In the genomic region with DNA sequence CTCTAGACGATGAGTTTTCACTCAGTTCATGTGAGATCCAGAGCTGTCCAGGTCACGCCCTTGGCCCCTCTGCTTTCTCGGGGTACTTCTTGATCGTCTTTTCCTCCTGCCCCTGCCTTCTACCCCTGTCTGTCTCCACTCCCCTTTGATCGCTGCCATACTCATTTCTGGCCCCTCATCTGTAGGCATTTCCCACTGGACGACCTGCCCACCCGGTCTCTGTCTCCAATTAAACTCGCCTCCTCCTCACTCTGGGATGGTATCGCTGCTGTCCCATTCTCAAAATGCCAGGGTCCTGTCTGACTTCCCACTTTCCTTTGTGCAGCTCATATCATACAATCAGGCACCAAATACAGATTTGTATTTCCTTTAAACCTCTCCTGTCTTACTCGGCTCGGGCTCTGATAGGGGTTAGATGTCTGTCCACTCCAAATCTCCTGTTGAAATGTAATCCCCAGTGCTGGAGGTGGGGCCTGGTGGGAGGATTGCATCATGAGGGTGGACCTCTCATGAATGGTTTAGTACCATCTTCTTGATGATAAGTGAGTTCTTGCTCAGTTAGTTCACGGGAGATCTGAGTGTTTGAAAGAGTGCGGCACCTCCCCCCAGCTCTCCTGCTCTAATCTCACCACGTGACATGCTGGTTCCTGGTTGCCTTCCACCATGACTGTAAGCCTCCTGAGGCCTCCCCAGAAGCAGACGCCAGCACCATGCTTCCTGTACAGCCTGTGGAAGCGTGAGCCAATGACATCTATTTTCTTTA, we compare ENCODE assay signal across 33 cellular contexts. TPM values are rescaled to one million over a fixed set of nuclear protein-coding genes. Genes with fewer than 3 reads are reported as not detected.
A peak's percentile ranks its signal among the peaks of the same experiment; 100 is the strongest.
DNase-seq lines count a peak whose midpoint lies in the region; ATAC-seq and TF ChIP-seq lines count a peak whose summit lies in the region.
"Had no signal": no experiment of that assay in that cellular context is flagged by ENCODE, and none has a peak within 500 bp of the region (broad histone marks: within the 10 kb centered on the region; RNA-seq: fewer than 3 reads in every experiment).

No MANE protein-coding gene starts in this region.

- intact Hi-C loops in Caco-2 (cut with micrococcal nuclease; ENCODE audit: unreplicated experiment): no loop called here

- no peak overlapping the region for H3K27ac ChIP-seq in HEK293 (ENCODE audit: extremely low read depth, low read depth, low read length)
- H3K27ac ChIP-seq in WERI-Rb-1: no peak overlapping the region
- H3K27ac ChIP-seq: brain microvascular endothelial cell, C4-2B, esophagus muscularis mucosa, foreskin keratinocyte, heart left ventricle, left lung, prostate gland had no signal

- POLR2A ChIA-PET in Caco-2 (lab: Charles Lee): no interaction called here
- POLR2A ChIA-PET in HEK293 (lab: Yijun Ruan, JAX): interaction anchor here (0.6 kb wide), 1 partner anchor 8 kb away, joined by 3 read pairs; no protein-coding TSS in a partner anchor

- no peak for ATAC-seq in HG03025 (IDR thresholded peaks at IDR 0.05; ENCODE audit: low FRiP score, unreplicated experiment)
- ATAC-seq: foreskin keratinocyte, heart left ventricle, left lung had no signal

- no peaks in the 10 kb centered on the region for H3K36me3 ChIP-seq in Caco-2 (ENCODE audit: control insufficient read depth, insufficient read depth, low read length)
- no peaks in the 10 kb centered on the region for H3K36me3 ChIP-seq in HEK293 (ENCODE audit: control insufficient read depth in 2 of 2, insufficient read depth in 1 of 2, low read length in 2 of 2)
- H3K36me3 ChIP-seq in WERI-Rb-1: no peaks in the 10 kb centered on the region
- H3K36me3 ChIP-seq: brain microvascular endothelial cell, esophagus muscularis mucosa, heart left ventricle, left lung, prostate gland had no signal

- CTCF ChIA-PET in Caco-2 (lab: Charles Lee) (no interaction called here), HEK293 (lab: Yijun Ruan, JAX) (interaction anchor here (0.9 to 2.0 kb wide), 3 partner anchors 48 to 102 kb away, joined by 3 to 5 read pairs (median 3); no protein-coding TSS in a partner anchor)

- BruUV-seq in Caco-2 (replicated peaks; lab: Mats Ljungman, UMichigan): no TSS peak

- H3K4me3 ChIP-seq in Caco-2 (ENCODE audit: low read depth, low read length) (no peak overlapping the region), HEK293 (ENCODE audit: low read depth, low read length) (no peak overlapping the region), WERI-Rb-1 (ENCODE audit: low read depth, low read length) (no peak overlapping the region)
- H3K4me3 ChIP-seq: esophagus muscularis mucosa, heart left ventricle, left lung, MG63, prostate gland had no signal

- DNase-seq in Caco-2: no peak
- peak; percentile 21 for DNase-seq in WERI-Rb-1
- no peak for DNase-seq in nephron progenitor cell
- DNase-seq in NCI-H345 treated with DMSO at 0.1 percent for 48 hours (lab: John Stamatoyannopoulos, UW; ENCODE audit: unreplicated experiment): no peak
- DNase-seq in AG08395 (ENCODE audit: low spot score): no peak
- DNase-seq: activated B cell treated with CpG ODN at 0.5 μM for 24 hours; activated CD4-positive, alpha-beta T cell treated with anti-CD3 and anti-CD28 coated beads, Interleukin-2, amount 50 U/mL, for 48 hours; activated naive CD4-positive, alpha-beta T cell treated with anti-CD3 and anti-CD28 coated beads, Interleukin-2, amount 50 U/mL, for 16 hours; amygdala; brain microvascular endothelial cell; cerebellar nuclear complex; dermis blood vessel endothelial cell; DMS79; foreskin keratinocyte; GDM1; heart left ventricle; islet precursor cell; KG1; left lung; MG63; NCI-H1417; NCI-H2029; NCI-H526 treated with DMSO at 0.1 percent for 48 hours; SHP77 treated with DMSO at 0.1 percent for 48 hours; stimulated activated CD4-positive, alpha-beta T cell treated with anti-CD3 and anti-CD28 coated beads, Interleukin-4, amount 100 ng/mL, for 24 hours had no signal

- no peak for TF ChIP-seq CTCF in Caco-2 (IDR thresholded peaks at IDR 0.05; ENCODE audit: insufficient read depth in 1 of 2, low read depth in 1 of 2, low read length in 1 of 2, severe bottlenecking in 1 of 2, unreplicated experiment in 1 of 2)
- no peak for TF ChIP-seq CTCF in HEK293 (tag by site-specific recombination; IDR thresholded peaks at IDR 0.05)
- TF ChIP-seq CTCF in WERI-Rb-1 (IDR thresholded peaks at IDR 0.05; ENCODE audit: low read depth, low read length): no peak
- TF ChIP-seq CTCF in nephron progenitor cell (IDR thresholded peaks at IDR 0.05): no peak

- no peaks in the 10 kb centered on the region for H3K27me3 Mint-ChIP-seq in Caco-2 (ENCODE audit: insufficient read depth, unreplicated experiment)
- H3K27me3 Mint-ChIP-seq in nephron progenitor cell (ENCODE audit: low read depth, poor library complexity): peaks cover 45% of the 10 kb centered on the region

- no peak overlapping the region for H3K4me3 Mint-ChIP-seq in Caco-2 (ENCODE audit: unreplicated experiment)
- no peak overlapping the region for H3K4me3 Mint-ChIP-seq in nephron progenitor cell
- H3K4me3 Mint-ChIP-seq: activated B cell treated with CpG ODN at 0.5 μM for 24 hours; memory B cell; T-helper 2 cell treated with Interferon-gamma antibody and Interleukin-4, amounts not matched to agents 5 μg/mL and 100 μg/mL, for 36 hours; type B pancreatic cell had no signal

- H3K9me3 ChIP-seq in Caco-2 (no peaks in the 10 kb centered on the region), HEK293 (ENCODE audit: control insufficient read depth, insufficient read depth, low read depth, low read length) (no peaks in the 10 kb centered on the region), WERI-Rb-1 (ENCODE audit: severe bottlenecking) (no peaks in the 10 kb centered on the region)
- H3K9me3 ChIP-seq: esophagus muscularis mucosa, heart left ventricle, left lung, MG63, prostate gland had no signal

- H3K4me1 ChIP-seq in Caco-2: peaks cover 25% of the 10 kb centered on the region
- no peaks in the 10 kb centered on the region for H3K4me1 ChIP-seq in HEK293 (ENCODE audit: control insufficient read depth, insufficient read depth, low read length)
- H3K4me1 ChIP-seq: prostate gland had no signal

- H3K4me1 Mint-ChIP-seq in Caco-2 (ENCODE audit: low read depth, unreplicated experiment) (peaks cover 17% of the 10 kb centered on the region), nephron progenitor cell (peaks cover 42% of the 10 kb centered on the region)

- H3K27me3 ChIP-seq in Caco-2 (replicated peaks; ENCODE audit: control insufficient read depth, insufficient read depth, low read length) (no peaks in the 10 kb centered on the region), WERI-Rb-1 (ENCODE audit: insufficient read depth, low read depth, severe bottlenecking) (no peaks in the 10 kb centered on the region)
- H3K27me3 ChIP-seq: brain microvascular endothelial cell, foreskin keratinocyte, heart left ventricle, MG63 had no signal

- H3K27ac Mint-ChIP-seq in Caco-2 (ENCODE audit: unreplicated experiment) (peak overlapping the region; percentile 35), nephron progenitor cell (peak overlapping the region; percentile 5)
- H3K27ac Mint-ChIP-seq: activated B cell treated with CpG ODN at 0.5 μM for 24 hours, memory B cell had no signal

- H3K36me3 Mint-ChIP-seq in Caco-2 (ENCODE audit: insufficient read depth, unreplicated experiment) (peaks cover 7% of the 10 kb centered on the region), nephron progenitor cell (ENCODE audit: low read depth) (no peaks in the 10 kb centered on the region)
- H3K36me3 Mint-ChIP-seq: memory B cell, type B pancreatic cell had no signal

- H3K9me3 Mint-ChIP-seq in Caco-2 (ENCODE audit: unreplicated experiment) (no peaks in the 10 kb centered on the region), nephron progenitor cell (no peaks in the 10 kb centered on the region)
- H3K9me3 Mint-ChIP-seq: activated B cell treated with CpG ODN at 0.5 μM for 24 hours; memory B cell; T-helper 2 cell treated with Interferon-gamma antibody and Interleukin-4, amounts not matched to agents 5 μg/mL and 100 μg/mL, for 36 hours; type B pancreatic cell had no signal

TF ChIP-seq in HEK293, 187 proteins besides CTCF, POLR2A, EP300 and RAD21:
- peak; percentile 35; the same call in 1 of the 2 replicates for TF ChIP-seq EGR2 (tag by site-specific recombination; IDR thresholded peaks at IDR 0.05; ENCODE audit: low read depth)
- TF ChIP-seq, protein P1, sequence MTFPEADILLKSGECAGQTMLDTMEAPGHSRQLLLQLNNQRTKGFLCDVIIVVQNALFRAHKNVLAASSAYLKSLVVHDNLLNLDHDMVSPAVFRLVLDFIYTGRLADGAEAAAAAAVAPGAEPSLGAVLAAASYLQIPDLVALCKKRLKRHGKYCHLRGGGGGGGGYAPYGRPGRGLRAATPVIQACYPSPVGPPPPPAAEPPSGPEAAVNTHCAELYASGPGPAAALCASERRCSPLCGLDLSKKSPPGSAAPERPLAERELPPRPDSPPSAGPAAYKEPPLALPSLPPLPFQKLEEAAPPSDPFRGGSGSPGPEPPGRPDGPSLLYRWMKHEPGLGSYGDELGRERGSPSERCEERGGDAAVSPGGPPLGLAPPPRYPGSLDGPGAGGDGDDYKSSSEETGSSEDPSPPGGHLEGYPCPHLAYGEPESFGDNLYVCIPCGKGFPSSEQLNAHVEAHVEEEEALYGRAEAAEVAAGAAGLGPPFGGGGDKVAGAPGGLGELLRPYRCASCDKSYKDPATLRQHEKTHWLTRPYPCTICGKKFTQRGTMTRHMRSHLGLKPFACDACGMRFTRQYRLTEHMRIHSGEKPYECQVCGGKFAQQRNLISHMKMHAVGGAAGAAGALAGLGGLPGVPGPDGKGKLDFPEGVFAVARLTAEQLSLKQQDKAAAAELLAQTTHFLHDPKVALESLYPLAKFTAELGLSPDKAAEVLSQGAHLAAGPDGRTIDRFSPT (tag by site-specific recombination; IDR thresholded peaks at IDR 0.05): no peak
TF ChIP-seq in HEK293: peak in this region for 1.

RNA-seq across cellular contexts. Expression of a gene that starts 3.5 kb away (rescaled TPM):
- 45.0 and 47.9 TPM in 2 replicates for total RNA-seq in Caco-2 (2022)
